8 cellular contexts compared by ENCODE assay signal in genomic region chr19:56403261-56403660, GRCh38. TPM values are rescaled to one million over a fixed set of nuclear protein-coding genes. Genes with fewer than 3 reads are reported as not detected.
DNase-seq lines count a peak whose midpoint lies in the region; ATAC-seq, FAIRE-seq and TF ChIP-seq lines count a peak whose summit lies in the region.

No MANE protein-coding gene starts in this region.

- no peak for TF ChIP-seq EP300 in SK-N-SH (IDR thresholded peaks at IDR 0.05; ENCODE audit: borderline replicate concordance in 1 of 2, low read depth in 1 of 2, low read length in 1 of 2)

- peak overlapping the region; percentile 92 for H3K4me3 Mint-ChIP-seq in endothelial cell (ENCODE audit: unreplicated experiment)

- H3K4me3 ChIP-seq in SK-N-SH (ENCODE audit: low read depth in 2 of 2, low read length in 1 of 2), result peak overlapping the region; percentile 66 to 92
- peak overlapping the region; percentile 69 to 88 (median 82) for H3K4me3 ChIP-seq in pancreas

- WGBS in SK-N-SH (ENCODE audit: low lambda C conversion rate), result 51% methylated on average over 9 of the region's 9 CpGs
- 23 to 25% methylated on average over 9 of the region's 9 CpGs for WGBS in pancreas, 2 donors

- H3K4me1 Mint-ChIP-seq in endothelial cell (ENCODE audit: unreplicated experiment), result peaks cover 13% of the 10 kb centered on the region

- no peaks in the 10 kb centered on the region for H4K20me1 ChIP-seq in SK-N-SH (ENCODE audit: insufficient read depth)

- intact Hi-C loops in pancreas (cut with DNase I), result no loop called here

- peaks cover 28% of the 10 kb centered on the region for H3K9me3 ChIP-seq in SK-N-SH
- H3K9me3 ChIP-seq in pancreas, result no peaks in the 10 kb centered on the region

- ATAC-seq in SK-N-SH treated with all-trans-retinoic acid at 6 μM for 48 hours (no peak), pancreas (no peak)

- H3K4me1 ChIP-seq in SK-N-SH (ENCODE audit: control insufficient read depth in 1 of 2, insufficient read depth in 2 of 2, low read depth in 1 of 2, low read length in 1 of 2), result peaks cover 0 to 15% of the 10 kb centered on the region in 2 experiments; a peak in 1 of 4 replicates
- H3K4me1 ChIP-seq in pancreas, result peaks cover 0 to 5% (median 4%) of the 10 kb centered on the region in 3 donors

- no peaks in the 10 kb centered on the region for H3K9me2 ChIP-seq in SK-N-SH

- DNase-seq in SK-N-SH (no peak), RKO (ENCODE audit: low spot score) (peak; percentile 72), endothelial cell (ENCODE audit: low spot score) (no peak), pancreas (no peak), T-helper 9 cell (no peak), putamen (ENCODE audit: low spot score) (no peak), NCI-H510A treated with DMSO at 0.1 percent for 48 hours (lab: John Stamatoyannopoulos, UW) (no peak)

- peaks cover 22 to 45% of the 10 kb centered on the region in 2 experiments for H3K36me3 ChIP-seq in SK-N-SH (replicated peaks in 1 of 2; ENCODE audit: control insufficient read depth in 1 of 2, insufficient read depth in 2 of 2, low read length in 1 of 2)
- H3K36me3 ChIP-seq in pancreas, result peaks cover 0 to 14% (median 3%) of the 10 kb centered on the region in 3 donors

- peaks cover 9% of the 10 kb centered on the region for H3F3A ChIP-seq in SK-N-SH (replicated peaks; ENCODE audit: insufficient read depth)

- H3K4me2 ChIP-seq in SK-N-SH, result peak overlapping the region; percentile 89

- H3K79me2 ChIP-seq in SK-N-SH (ENCODE audit: insufficient read depth), result peaks cover 8% of the 10 kb centered on the region; the same call in 1 of the 2 replicates

- TF ChIP-seq CTCF in SK-N-SH (IDR thresholded peaks at IDR 0.05), result no peak
- no peak for TF ChIP-seq CTCF in endothelial cell (IDR thresholded peaks at IDR 0.05; ENCODE audit: unreplicated experiment)
- no peak for TF ChIP-seq CTCF in pancreas (IDR thresholded peaks at IDR 0.05)

- H3K27me3 Mint-ChIP-seq in endothelial cell (ENCODE audit: unreplicated experiment), result peaks cover 17% of the 10 kb centered on the region

- no peak for FAIRE-seq in pancreas (lab: Jason Lieb, UNC)

- H3K27ac ChIP-seq in SK-N-SH (ENCODE audit: low read depth in 2 of 2, low read length in 1 of 2) (peak overlapping the region; percentile 83 to 98), pancreas (peak overlapping the region; percentile 75 to 95 (median 88))

- H3K9ac ChIP-seq in SK-N-SH, result peak overlapping the region; percentile 85

- H3K9me3 Mint-ChIP-seq in endothelial cell (ENCODE audit: unreplicated experiment), result peaks cover 44% of the 10 kb centered on the region

- TF ChIP-seq RAD21 in SK-N-SH (IDR thresholded peaks at IDR 0.05; ENCODE audit: low read length), result no peak

- no peak overlapping the region for H3K27ac Mint-ChIP-seq in endothelial cell (ENCODE audit: unreplicated experiment)

- peak overlapping the region; percentile 98 for H2AFZ ChIP-seq in SK-N-SH (ENCODE audit: low read depth)

- peaks cover 85% of the 10 kb centered on the region for H3K36me3 Mint-ChIP-seq in endothelial cell (ENCODE audit: low read depth, unreplicated experiment)

- CTCF ChIA-PET in SK-N-SH (lab: Yijun Ruan, JAX), result interaction anchor here (0.8 to 1.7 kb wide), 3 partner anchors 10 to 337 kb away, joined by 3 to 8 read pairs (median 3); partner anchors contain the start of gene ZNF582

- POLR2A ChIA-PET in SK-N-SH (lab: Yijun Ruan, JAX), result interaction anchor here (0.6 kb wide), 2 partner anchors 13 to 36 kb away, joined by 3 read pairs; no protein-coding TSS in a partner anchor

- H3K27me3 ChIP-seq in SK-N-SH (ENCODE audit: insufficient read depth) (no peaks in the 10 kb centered on the region), pancreas (no peaks in the 10 kb centered on the region)

TF ChIP-seq in SK-N-SH, 30 proteins besides CTCF, POLR2A, EP300 and RAD21:
- TF ChIP-seq MAX (IDR thresholded peaks at IDR 0.05; ENCODE audit: low read depth), result no peak
- TF ChIP-seq NFIC (IDR thresholded peaks at IDR 0.05; ENCODE audit: borderline replicate concordance), result no peak
- TF ChIP-seq NRF1 (IDR thresholded peaks at IDR 0.05; ENCODE audit: low read depth, low read length), result no peak
- no peak for TF ChIP-seq TEAD4 (IDR thresholded peaks at IDR 0.05; ENCODE audit: borderline replicate concordance, insufficient read depth)
- TF ChIP-seq RFX5 (IDR thresholded peaks at IDR 0.05; ENCODE audit: low read length), result no peak
- TF ChIP-seq JUND (IDR thresholded peaks at IDR 0.05), result no peak
- TF ChIP-seq SIN3A (IDR thresholded peaks at IDR 0.05; ENCODE audit: borderline replicate concordance, low read depth, low read length), result no peak
- TF ChIP-seq YY1 (IDR thresholded peaks at IDR 0.05; ENCODE audit: low read depth), result no peak
- TF ChIP-seq CHD2 (IDR thresholded peaks at IDR 0.05; ENCODE audit: low read length, partially characterized antibody), result no peak
- no peak for TF ChIP-seq FOXM1 (IDR thresholded peaks at IDR 0.05; ENCODE audit: low read depth)

TF ChIP-seq in SK-N-SH treated with all-trans-retinoic acid at 6 μM for 48 hours, 23 proteins besides CTCF, POLR2A, EP300 and RAD21:
- no peak for TF ChIP-seq ESRRG (CRISPR knock-in tag; IDR thresholded peaks at IDR 0.05)

RNA-seq across cellular contexts. Expression of gene ZNF583, which starts 0.9 kb away (rescaled TPM):
- polyA plus RNA-seq in SK-N-SH (2012; rRNA removed), result 1.9 and 2.1 TPM in 2 replicates
- 2.6 and 2.7 TPM in 2 replicates for polyA plus RNA-seq in SK-N-SH (2012; cell fraction: cytosol; rRNA removed)
- 1.8 and 4.3 TPM in 2 replicates for polyA plus RNA-seq in SK-N-SH (2012; cell fraction: nucleus; rRNA removed)
- total RNA-seq in endothelial cell (ENCODE audit: unreplicated experiment), result 7.8 TPM
- 1 to 10 TPM; 1.7 to 3.4 (median 2.3) TPM for total RNA-seq in pancreas
- 1 to 10 TPM in 1 of 2 donors, under 1 TPM in 1; 0.84 to 1.9 TPM for polyA plus RNA-seq in pancreas

RNA-seq across cellular contexts. Expression of gene ZNF582, which starts 9.9 kb away (rescaled TPM):
- polyA plus RNA-seq in SK-N-SH (2012; rRNA removed), result 4.5 and 5.9 TPM in 2 replicates
- polyA plus RNA-seq in SK-N-SH (2012; cell fraction: cytosol; rRNA removed), result 6.0 and 8.2 TPM in 2 replicates
- 4.1 and 7.2 TPM in 2 replicates for polyA plus RNA-seq in SK-N-SH (2012; cell fraction: nucleus; rRNA removed)
- 3.5 TPM for total RNA-seq in endothelial cell (ENCODE audit: unreplicated experiment)
- 1 to 10 TPM; 1.2 to 2.0 (median 1.8) TPM for total RNA-seq in pancreas
- 1 to 10 TPM; 1.6 to 2.6 TPM for polyA plus RNA-seq in pancreas
